Comparison of ENCODE assay signal across 1 cellular context in the genomic region with DNA sequence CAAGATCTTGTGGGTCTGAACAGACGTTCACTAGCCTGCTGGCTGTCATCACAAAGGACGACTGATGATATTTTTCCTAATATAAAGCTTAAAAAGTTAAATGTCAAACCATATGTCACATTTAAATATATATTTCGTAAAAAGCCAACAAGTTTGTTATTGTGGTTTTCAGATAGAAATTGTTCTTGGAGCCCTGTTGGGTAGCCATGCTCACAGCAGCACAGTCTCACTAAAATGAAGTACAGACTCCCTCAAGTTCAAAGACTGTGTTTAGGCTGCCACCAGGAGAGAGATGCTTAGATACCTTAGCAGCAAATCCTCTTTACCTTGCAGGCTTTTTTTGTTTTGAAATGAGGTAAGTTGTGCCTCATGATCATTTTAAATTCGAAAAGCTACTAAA.
TF ChIP-seq lines count a peak whose summit lies in the region.

No MANE protein-coding gene starts in this region.

TF ChIP-seq in K562, 482 proteins besides CTCF, POLR2A, EP300 and RAD21:
- TF ChIP-seq RAD51 (IDR thresholded peaks at IDR 0.05; ENCODE audit: borderline replicate concordance, low read depth) = no peak
- TF ChIP-seq, protein P1, sequence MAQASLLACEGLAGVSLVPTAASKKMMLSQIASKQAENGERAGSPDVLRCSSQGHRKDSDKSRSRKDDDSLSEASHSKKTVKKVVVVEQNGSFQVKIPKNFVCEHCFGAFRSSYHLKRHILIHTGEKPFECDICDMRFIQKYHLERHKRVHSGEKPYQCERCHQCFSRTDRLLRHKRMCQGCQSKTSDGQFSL (CRISPR knock-in tag; IDR thresholded peaks at IDR 0.05) = no peak
- TF ChIP-seq, protein P1 (tag; IDR thresholded peaks at IDR 0.05) = no peak
